In the genomic region with DNA sequence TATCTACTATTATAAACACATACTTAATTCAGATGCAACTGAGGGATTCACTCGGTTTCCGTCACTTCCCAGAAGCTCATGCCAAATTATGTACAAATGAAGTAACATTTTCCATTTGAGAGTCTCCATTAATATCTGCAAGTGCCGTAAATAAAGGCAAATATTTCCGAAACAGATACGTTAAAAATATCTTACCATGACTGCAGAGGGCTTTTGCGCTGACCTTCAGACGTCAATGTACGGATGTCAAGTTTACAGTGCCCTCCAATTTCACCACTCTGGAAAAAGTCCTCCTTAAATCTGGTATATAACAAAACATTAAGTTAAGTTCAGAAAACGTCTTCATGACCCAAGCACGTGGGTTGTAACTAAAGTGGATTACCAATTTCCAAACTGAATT, we compare ENCODE assay signal across 20 cellular contexts.
"Had no signal": no experiment of that assay in that cellular context is flagged by ENCODE, and none has a peak within 500 bp of the region (broad histone marks: within the 10 kb centered on the region; RNA-seq: fewer than 3 reads in every experiment).

No MANE protein-coding gene starts in this region.

- H3K9me3 ChIP-seq: colonic mucosa, esophagus squamous epithelium, gastrocnemius medialis, heart right ventricle, left lung, lower lobe of right lung, mucosa of descending colon had no signal

- ATAC-seq: gastrocnemius medialis, left cardiac atrium, left lung, lower lobe of right lung, mucosa of descending colon had no signal

- H3K27ac Mint-ChIP-seq: mesothelial cell of epicardium, naive B cell had no signal

- H3K36me3 ChIP-seq: colonic mucosa had no signal

- H3K9me3 Mint-ChIP-seq: mesothelial cell of epicardium, naive B cell had no signal

- H3K27me3 ChIP-seq: colonic mucosa, dorsolateral prefrontal cortex, esophagus squamous epithelium, gastrocnemius medialis, heart right ventricle, left lung had no signal

- DNase-seq: colonic mucosa; dermis blood vessel endothelial cell; dorsolateral prefrontal cortex; effector CD4-positive, alpha-beta T cell; effector memory CD4-positive, alpha-beta T cell; esophagus squamous epithelium; foreskin fibroblast; foreskin melanocyte; gastrocnemius medialis; glutamatergic neuron; head of caudate nucleus; heart right ventricle; hippocampal formation; left cardiac atrium; left lung; lower lobe of right lung; mesenchymal stem cell; mucosa of descending colon; naive B cell had no signal

- H3K4me3 Mint-ChIP-seq: mesothelial cell of epicardium, naive B cell had no signal

- H3K27ac ChIP-seq: colonic mucosa, dorsolateral prefrontal cortex, gastrocnemius medialis, lower lobe of right lung had no signal

- H3K4me1 Mint-ChIP-seq: naive B cell had no signal

- H3K27me3 Mint-ChIP-seq: naive B cell had no signal

- H3K4me3 ChIP-seq: colonic mucosa, dorsolateral prefrontal cortex, esophagus squamous epithelium, gastrocnemius medialis, heart right ventricle, left lung, lower lobe of right lung, mucosa of descending colon had no signal

- H3K4me1 ChIP-seq: colonic mucosa had no signal
